Comparison of ENCODE assay signal across 8 cellular contexts in genomic region chr10:112376578-112376855, GRCh38. TPM values are rescaled to one million over a fixed set of nuclear protein-coding genes. Genes with fewer than 3 reads are reported as not detected.
DNase-seq lines count a peak whose midpoint lies in the region; ATAC-seq, FAIRE-seq and TF ChIP-seq lines count a peak whose summit lies in the region.

No MANE protein-coding gene starts in this region.

- intact Hi-C loops in lower leg skin (cut with DNase I; ENCODE audit: low total_unique reads), result no loop called here

- ATAC-seq in GM18517 (IDR thresholded peaks at IDR 0.05; ENCODE audit: unreplicated experiment), result peak; percentile 19
- peak; percentile 26 for ATAC-seq in HG02610 (IDR thresholded peaks at IDR 0.05; ENCODE audit: unreplicated experiment)
- ATAC-seq in T-cell (replicated peaks in 1 of 4), result peak; percentile 12 to 28 (median 24)

- H3K4me1 Mint-ChIP-seq in T-cell, result peaks cover 72 to 82% (median 76%) of the 10 kb centered on the region in 3 donors
- H3K4me1 Mint-ChIP-seq in chondrocyte (ENCODE audit: low read depth), result peaks cover 19% of the 10 kb centered on the region

- H3K27me3 Mint-ChIP-seq in T-cell, result no peaks in the 10 kb centered on the region
- no peaks in the 10 kb centered on the region for H3K27me3 Mint-ChIP-seq in chondrocyte (ENCODE audit: low read depth)

- no peak for TF ChIP-seq POLR2A in lower leg skin (IDR thresholded peaks at IDR 0.05)

- H3K4me3 Mint-ChIP-seq in T-cell, result peak overlapping the region; percentile 98 to 100 (median 99)
- H3K4me3 Mint-ChIP-seq in chondrocyte (ENCODE audit: unreplicated experiment), result no peak overlapping the region

- FAIRE-seq in urothelium cell line (lab: Jason Lieb, UNC), result no peak

- CTCF ChIA-PET in T-cell (lab: Charles Lee), result no interaction called here

- H3K27ac Mint-ChIP-seq in T-cell, result peak overlapping the region; percentile 100
- no peak overlapping the region for H3K27ac Mint-ChIP-seq in chondrocyte (ENCODE audit: unreplicated experiment)

- POLR2A ChIA-PET in T-cell (lab: Charles Lee), result no interaction called here

- H3K4me3 ChIP-seq in lower leg skin (ENCODE audit: low read depth, poor library complexity, severe bottlenecking), result peak overlapping the region; percentile 2

- DNase-seq in T-cell, result peak in 1 of 34 experiments; percentile 3
- DNase-seq in lower leg skin (ENCODE audit: low spot score in 2 of 2), result no peak
- DNase-seq in anterior cingulate cortex (lab: John Stamatoyannopoulos, UW), result no peak
- no peak for DNase-seq in urothelium cell line (ENCODE audit: low spot score)
- DNase-seq in chondrocyte (ENCODE audit: low spot score), result no peak
- no peak for DNase-seq in NCI-H226

- H3K36me3 Mint-ChIP-seq in T-cell, result peaks cover 23% of the 10 kb centered on the region
- no peaks in the 10 kb centered on the region for H3K36me3 Mint-ChIP-seq in chondrocyte (ENCODE audit: low read depth)

- H3K9me3 Mint-ChIP-seq in T-cell, result no peaks in the 10 kb centered on the region
- H3K9me3 Mint-ChIP-seq in chondrocyte (ENCODE audit: low read depth), result no peaks in the 10 kb centered on the region

- 62 to 73% methylated on average over 3 of the region's 3 CpGs for WGBS in lower leg skin, 2 donors

- TF ChIP-seq CTCF in lower leg skin (IDR thresholded peaks at IDR 0.05) (no peak), chondrocyte (IDR thresholded peaks at IDR 0.05) (no peak)

RNA-seq across cellular contexts. Expression of gene ACSL5, which starts 2.6 kb away (rescaled TPM):
- 10 to 100 TPM; 36.0 to 48.9 (median 39.9) TPM for total RNA-seq in T-cell
- total RNA-seq in lower leg skin, result 1 to 10 TPM; 2.2 to 7.0 (median 4.4) TPM
- total RNA-seq in chondrocyte, result 0.15 to 0.53 TPM (median 0.27 TPM) in 3 replicates

Comparison
In these comparisons a context has a peak if more than half of its experiments do, and no peak if none do; other contexts are left out.
1. RNA of gene ACSL5, which starts 2.6 kb away (total RNA-seq): 36.0 to 48.9 TPM in T-cell; 2.2 to 7.0 TPM in lower leg skin and 0.15 to 0.53 TPM in chondrocyte; every median in the first group is over 4 times any median in the second.
2. Peak in every context shown above with its lines, with median percentiles within 50 percentile points of each other: ATAC-seq.